ENCODE assay signal across 8 cellular contexts in genomic region chr2:74037379-74037860, GRCh38. TPM values are rescaled to one million over a fixed set of nuclear protein-coding genes. Genes with fewer than 3 reads are reported as not detected.
DNase-seq lines count a peak whose midpoint lies in the region; ATAC-seq, FAIRE-seq and TF ChIP-seq lines count a peak whose summit lies in the region.

No MANE protein-coding gene starts in this region.

- H3K36me3 Mint-ChIP-seq in glutamatergic neuron (ENCODE audit: unreplicated experiment), result peaks cover 7% of the 10 kb centered on the region

- peaks cover 12% of the 10 kb centered on the region for H3K27me3 Mint-ChIP-seq in glutamatergic neuron (ENCODE audit: unreplicated experiment)

- H3K4me1 Mint-ChIP-seq in glutamatergic neuron (ENCODE audit: low read depth, unreplicated experiment), result peaks cover 74% of the 10 kb centered on the region

- FAIRE-seq in RCC 7860 (lab: Jason Lieb, UNC), result no peak

- DNase-seq in GM10248 (ENCODE audit: extremely low spot score), result peak; percentile 72
- peak; percentile 85 to 97 for DNase-seq in NOMO-1 (lab: John Stamatoyannopoulos, UW; ENCODE audit: unreplicated experiment in 2 of 2)
- DNase-seq in glutamatergic neuron, result no peak
- DNase-seq in gastrocnemius medialis, result no peak
- DNase-seq in NCI-H345 (lab: John Stamatoyannopoulos, UW), result no peak
- no peak for DNase-seq in RCC 7860 (ENCODE audit: low spot score)
- no peak for DNase-seq in activated CD4-positive, CD25-positive, alpha-beta regulatory T cell (lab: John Stamatoyannopoulos, UW)

- no peaks in the 10 kb centered on the region for H3K9me3 ChIP-seq in gastrocnemius medialis

- H3K4me3 ChIP-seq in gastrocnemius medialis, result no peak overlapping the region

- intact Hi-C loops in gastrocnemius medialis (cut with DNase I; ENCODE audit: low total_unique reads), result no loop called here

- peak overlapping the region; percentile 69 for H3K4me3 Mint-ChIP-seq in glutamatergic neuron (ENCODE audit: unreplicated experiment)

- POLR2A ChIA-PET in GM10248 (lab: Yijun Ruan, JAX), result no interaction called here

- no peaks in the 10 kb centered on the region for H3K36me3 ChIP-seq in gastrocnemius medialis

- H3K27me3 ChIP-seq in gastrocnemius medialis, result no peaks in the 10 kb centered on the region

- no peak for TF ChIP-seq POLR2A in gastrocnemius medialis (IDR thresholded peaks at IDR 0.05)

- peak; percentile 39 for ATAC-seq in GM21717 (IDR thresholded peaks at IDR 0.05; ENCODE audit: unreplicated experiment)
- ATAC-seq in gastrocnemius medialis, result no peak

- H3K9me3 Mint-ChIP-seq in glutamatergic neuron (ENCODE audit: unreplicated experiment), result peaks cover 21% of the 10 kb centered on the region

- TF ChIP-seq CTCF in GM10248 (IDR thresholded peaks at IDR 0.05; ENCODE audit: control extremely low read depth, extremely low read depth, low read depth, missing control alignments), result no peak
- no peak for TF ChIP-seq CTCF in glutamatergic neuron (IDR thresholded peaks at IDR 0.05; ENCODE audit: partially characterized antibody, unreplicated experiment)
- no peak for TF ChIP-seq CTCF in gastrocnemius medialis (IDR thresholded peaks at IDR 0.05 in 4 of 5, conservative IDR thresholded peaks at IDR 0.05 in 1 of 5)

- no peak overlapping the region for H3K27ac ChIP-seq in gastrocnemius medialis

- CTCF ChIA-PET in GM10248 (lab: Yijun Ruan, JAX), result interaction anchor here (1.0 to 2.4 kb wide), 6 partner anchors 11 to 116 kb away, joined by 3 to 6 read pairs (median 3); no protein-coding TSS in a partner anchor

- H3K27ac Mint-ChIP-seq in glutamatergic neuron (ENCODE audit: unreplicated experiment), result peak overlapping the region; percentile 73

- in situ Hi-C loops in gastrocnemius medialis (cut with MboI; ENCODE audit: low sequenced_read_pairs in 4 of 4), result no loop called here

- peaks cover 9 to 20% of the 10 kb centered on the region in 2 donors for H3K4me1 ChIP-seq in gastrocnemius medialis

RNA-seq across cellular contexts. Expression of gene TET3, which starts 52.7 kb away (rescaled TPM):
- 92.4 TPM for total RNA-seq in glutamatergic neuron (ENCODE audit: unreplicated experiment)
- 1 to 10 TPM; 2.1 to 3.3 (median 2.9) TPM for total RNA-seq in gastrocnemius medialis

Comparison
In these comparisons a context has a peak if more than half of its experiments do, and no peak if none do; other contexts are left out.
1. DNase-seq: peak in GM10248 (single experiment) and NOMO-1 (2 of 2); none in glutamatergic neuron (single experiment), gastrocnemius medialis (0 of 2), NCI-H345 (single experiment), RCC 7860 (single experiment) and activated CD4-positive, CD25-positive, alpha-beta regulatory T cell (0 of 4).
2. RNA of gene TET3, which starts 52.7 kb away (total RNA-seq): 92.4 TPM in glutamatergic neuron (single experiment); 2.1 to 3.3 TPM in gastrocnemius medialis; every median in the first group is over 10 times any median in the second.